Comparison of ENCODE assay signal across 8 cellular contexts in the genomic region with DNA sequence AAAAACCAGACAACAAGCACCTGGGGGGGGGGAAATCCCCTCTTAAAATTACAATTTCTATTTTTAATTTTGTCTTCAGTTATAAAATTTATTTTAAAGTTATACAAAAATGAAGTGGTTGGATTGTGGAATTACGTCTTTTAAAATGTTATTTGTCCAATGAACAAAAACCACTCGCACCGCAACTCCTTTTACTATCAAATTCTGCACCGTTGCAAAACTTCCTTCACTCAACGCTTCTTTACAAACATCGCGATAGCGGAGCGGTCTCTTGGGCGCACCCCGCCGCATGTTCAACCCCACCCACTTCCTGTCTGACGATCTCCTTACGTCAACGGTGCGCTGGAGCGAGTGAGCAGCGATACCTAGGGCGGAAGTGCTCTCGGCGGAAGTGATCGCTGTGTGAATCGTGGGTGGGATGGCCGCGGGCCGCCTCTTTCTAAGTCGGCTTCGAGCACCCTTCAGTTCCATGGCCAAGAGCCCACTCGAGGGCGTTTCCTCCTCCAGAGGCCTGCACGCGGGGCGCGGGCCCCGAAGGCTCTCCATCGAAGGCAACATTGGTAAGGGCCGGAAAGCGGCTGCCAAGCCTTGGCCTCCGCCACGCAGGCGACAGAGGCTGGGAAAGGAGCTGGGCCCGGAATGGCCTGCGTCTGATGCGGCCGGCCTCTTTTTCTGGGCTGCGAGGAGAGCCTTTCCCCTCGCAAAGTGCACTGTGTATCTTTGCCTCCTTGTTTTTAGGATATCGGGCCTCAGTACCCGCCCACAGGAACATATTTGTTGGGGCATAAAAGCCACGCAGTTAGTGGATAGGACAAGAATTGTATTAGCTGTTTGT. TPM values are rescaled to one million over a fixed set of nuclear protein-coding genes. Genes with fewer than 3 reads are reported as not detected.
DNase-seq lines count a peak whose midpoint lies in the region; ATAC-seq and TF ChIP-seq lines count a peak whose summit lies in the region.

Gene DGUOK (plus strand): TSS at position 388 of the 835 bp plus-strand sequence. CDS start 31 bp downstream, at position 419.

- ATAC-seq in HG02884 (IDR thresholded peaks at IDR 0.05; ENCODE audit: unreplicated experiment) (peak; percentile 98), heart right ventricle (peak; percentile 100), upper lobe of left lung (ENCODE audit: low FRiP score in 2 of 2) (peak; percentile 100)

- H3K4me1 ChIP-seq in heart right ventricle (peaks cover 0 to 53% (median 37%) of the 10 kb centered on the region in 9 donors), upper lobe of left lung (peaks cover 34 to 43% (median 37%) of the 10 kb centered on the region in 4 donors)

- H3K27ac Mint-ChIP-seq in T-helper 1 cell treated with Interleukin-12 subunit alpha and Interleukin-12 subunit beta and Interleukin-4 antibody, amounts not matched to agents 30 μg/mL and 1 μg/mL, for 36 hours, result peak within 1 kb of the TSS; percentile 97

- in situ Hi-C loops in GM13977 (cut with MboI; ENCODE audit: low pct_unique_long_range_greater_than_20kb, low sequenced_read_pairs, unreplicated experiment), result no loop called here

- H3K9me3 ChIP-seq in heart right ventricle (no peaks in the 10 kb centered on the region), upper lobe of left lung (no peaks in the 10 kb centered on the region)

- DNase-seq in GM13977 (ENCODE audit: low spot score), result peak; percentile 92
- peak; percentile 97 for DNase-seq in NCI-H1694 (lab: John Stamatoyannopoulos, UW)
- peak; percentile 99 for DNase-seq in amniotic stem cell (lab: John Stamatoyannopoulos, UW)
- peak; percentile 93 to 99 for DNase-seq in heart right ventricle
- peak; percentile 90 to 99 (median 96) for DNase-seq in posterior cingulate gyrus
- DNase-seq in upper lobe of left lung, result peak; percentile 94 to 99

- H3K9me3 Mint-ChIP-seq in T-helper 1 cell treated with Interleukin-12 subunit alpha and Interleukin-12 subunit beta and Interleukin-4 antibody, amounts not matched to agents 30 μg/mL and 1 μg/mL, for 36 hours, result no peaks in the 10 kb centered on the region

- H3K27me3 Mint-ChIP-seq in T-helper 1 cell treated with Interleukin-12 subunit alpha and Interleukin-12 subunit beta and Interleukin-4 antibody, amounts not matched to agents 30 μg/mL and 1 μg/mL, for 36 hours (ENCODE audit: low read depth), result no peaks in the 10 kb centered on the region

- peaks cover 43% of the 10 kb centered on the region for H3K4me1 Mint-ChIP-seq in T-helper 1 cell treated with Interleukin-12 subunit alpha and Interleukin-12 subunit beta and Interleukin-4 antibody, amounts not matched to agents 30 μg/mL and 1 μg/mL, for 36 hours (ENCODE audit: low read depth)

- peak; percentile 27 to 96 (median 92) for TF ChIP-seq POLR2A in upper lobe of left lung (IDR thresholded peaks at IDR 0.05)

- 0 to 1% methylated on average over 50 of the region's 50 CpGs for WGBS in heart right ventricle, 2 donors
- WGBS in upper lobe of left lung, 2 donors, result 0% methylated on average over 28 to 50 of the region's 50 CpGs

- peaks cover 16% of the 10 kb centered on the region for H3K36me3 Mint-ChIP-seq in T-helper 1 cell treated with Interleukin-12 subunit alpha and Interleukin-12 subunit beta and Interleukin-4 antibody, amounts not matched to agents 30 μg/mL and 1 μg/mL, for 36 hours (ENCODE audit: low read depth)

- peak within 1 kb of the TSS; percentile 81 to 98 (median 96) for H3K27ac ChIP-seq in heart right ventricle
- H3K27ac ChIP-seq in upper lobe of left lung, result peak within 1 kb of the TSS; percentile 89 to 97 (median 94)

- peak in 2 of 4 donors; percentile 67 to 94 for TF ChIP-seq EP300 in upper lobe of left lung (IDR thresholded peaks at IDR 0.05)

- H3K36me3 ChIP-seq in heart right ventricle (peaks cover 0 to 6% (median 0%) of the 10 kb centered on the region in 9 donors), upper lobe of left lung (no peaks in the 10 kb centered on the region)

- peak within 1 kb of the TSS; percentile 83 for H3K4me3 Mint-ChIP-seq in T-helper 1 cell treated with Interleukin-12 subunit alpha and Interleukin-12 subunit beta and Interleukin-4 antibody, amounts not matched to agents 30 μg/mL and 1 μg/mL, for 36 hours

- H3K4me3 ChIP-seq in heart right ventricle (peak within 1 kb of the TSS; percentile 68 to 90 (median 78)), upper lobe of left lung (peak within 1 kb of the TSS; percentile 38 to 78 (median 58))

- H3K27me3 ChIP-seq in heart right ventricle, result peaks cover 0 to 6% (median 0%) of the 10 kb centered on the region in 7 donors
- H3K27me3 ChIP-seq in upper lobe of left lung, result no peaks in the 10 kb centered on the region

- intact Hi-C loops in heart right ventricle (cut with DNase I), result loop anchor here in 6 of 10 donors (5.0 to 10.0 kb wide), 9 partner anchors 48 to 218 kb away; partner anchors contain the start of genes TET3 (in 3 of the 6), BOLA3 (in 1 of the 6) and STAMBP (in 1 of the 6)
- intact Hi-C loops in posterior cingulate gyrus (cut with DNase I), result loop anchor here (5.0 to 10.0 kb wide), 2 partner anchors 89 to 198 kb away; no protein-coding TSS in a partner anchor

- no peak for TF ChIP-seq CTCF in GM13977 (IDR thresholded peaks at IDR 0.05; ENCODE audit: extremely low read depth, insufficient read depth, missing control alignments)
- TF ChIP-seq CTCF in heart right ventricle (IDR thresholded peaks at IDR 0.05), result no peak
- peak in 1 of 6 experiments; percentile 20 for TF ChIP-seq CTCF in upper lobe of left lung (IDR thresholded peaks at IDR 0.05)

RNA-seq across cellular contexts. Expression of gene DGUOK, which starts in this region (rescaled TPM):
- total RNA-seq in heart right ventricle (10 to 100 TPM; 18.7 to 29.4 (median 22.6) TPM), upper lobe of left lung (10 to 100 TPM; 25.1 to 38.5 (median 34.9) TPM)
- 10 to 100 TPM; 38.7 to 56.2 TPM for polyA plus RNA-seq in heart right ventricle

Comparison
In these comparisons a context has a peak if more than half of its experiments do, and no peak if none do; other contexts are left out.
1. Peak in every context shown above with its lines: DNase-seq, ATAC-seq, H3K4me3 ChIP-seq and H3K27ac ChIP-seq.